ENCODE assay signal across 25 cellular contexts in genomic region chr15:72060687-72061250, GRCh38.
"Had no signal": no experiment of that assay in that cellular context is flagged by ENCODE, and none has a peak within 500 bp of the region (broad histone marks: within the 10 kb centered on the region; RNA-seq: fewer than 3 reads in every experiment).

No MANE protein-coding gene starts in this region.

- H3K4me3 ChIP-seq: breast epithelium, colonic mucosa, pancreas, psoas muscle, right atrium auricular region, tibial artery had no signal

- H3K4me3 Mint-ChIP-seq: activated naive CD4-positive, alpha-beta T cell treated with anti-CD3 and anti-CD28 coated beads for 36 hours; activated naive CD8-positive, alpha-beta T cell treated with anti-CD3 and anti-CD28 coated beads, Interleukin-2, amount 10 ng/mL, durations not matched to agents 7 days and 5 days; activated T-cell treated with anti-CD3 and anti-CD28 coated beads, Interleukin-2, amount 50 U/mL, for 4 hours; central memory CD8-positive, alpha-beta T cell; nephron; stimulated activated naive CD8-positive, alpha-beta T cell treated with anti-CD3 and anti-CD28 coated beads, Interleukin-15, Interleukin-2, amounts not matched to agents 100 ng/mL and 50 ng/mL, for 24 hours; T-helper 17 cell had no signal

- DNase-seq: activated CD4-positive, alpha-beta T cell treated with anti-CD3 and anti-CD28 coated beads for 4 hours; activated CD4-positive, alpha-beta T cell treated with anti-CD3 and anti-CD28 coated beads, Interleukin-2, amount 50 U/mL, for 48 hours; activated CD4-positive, CD25-positive, alpha-beta regulatory T cell; activated CD8-positive, alpha-beta memory T cell treated with anti-CD3 and anti-CD28 coated beads, Interleukin-2, amount 50 U/mL, for 48 hours; activated naive CD4-positive, alpha-beta T cell treated with anti-CD3 and anti-CD28 coated beads for 36 hours; activated naive CD8-positive, alpha-beta T cell treated with anti-CD3 and anti-CD28 coated beads, Interleukin-2, amount 10 ng/mL, durations not matched to agents 7 days and 5 days; activated T-cell treated with anti-CD3 and anti-CD28 coated beads, Interleukin-2, amount 50 U/mL, for 4 hours; amniotic stem cell; colonic mucosa; foreskin keratinocyte; left ventricle myocardium superior; midbrain; pancreas; psoas muscle; stimulated activated CD4-positive, alpha-beta T cell treated with anti-CD3 and anti-CD28 coated beads, Interleukin-12 subunit alpha, Interleukin-12 subunit beta, amount 100 ng/mL, for 4 hours; substantia nigra; T-helper 17 cell; tibial artery had no signal

- H3K9me3 Mint-ChIP-seq: activated T-helper 2 cell treated with anti-CD3 and anti-CD28 coated beads, Interferon-gamma antibody, Interleukin-2, Interleukin-4, amounts not matched to agents 10 μg/mL and 5 μg/mL and 100 μg/mL, durations not matched to agents 14 hours and 24 hours and 36 hours had no signal

- H3K27me3 ChIP-seq: breast epithelium, colonic mucosa, foreskin keratinocyte, pancreas, right atrium auricular region, tibial artery had no signal

- H3K9me3 ChIP-seq: breast epithelium, colonic mucosa, pancreas, psoas muscle, right atrium auricular region, tibial artery had no signal

- H3K36me3 ChIP-seq: breast epithelium, colonic mucosa, pancreas, right atrium auricular region had no signal

- H3K27ac ChIP-seq: breast epithelium, colonic mucosa, epithelial cell of prostate, foreskin keratinocyte, pancreas, psoas muscle, right atrium auricular region, tibial artery had no signal

- H3K27me3 Mint-ChIP-seq: activated naive CD8-positive, alpha-beta T cell treated with anti-CD3 and anti-CD28 coated beads, Interleukin-2, amount 10 ng/mL, durations not matched to agents 7 days and 5 days; central memory CD8-positive, alpha-beta T cell; stimulated activated naive CD8-positive, alpha-beta T cell treated with anti-CD3 and anti-CD28 coated beads, Interleukin-15, Interleukin-2, amounts not matched to agents 100 ng/mL and 50 ng/mL, for 24 hours; T-helper 17 cell had no signal

- H3K27ac Mint-ChIP-seq: activated naive CD4-positive, alpha-beta T cell treated with anti-CD3 and anti-CD28 coated beads for 36 hours; activated naive CD8-positive, alpha-beta T cell treated with anti-CD3 and anti-CD28 coated beads, Interleukin-2, amount 10 ng/mL, durations not matched to agents 7 days and 5 days; activated T-helper 2 cell treated with anti-CD3 and anti-CD28 coated beads, Interferon-gamma antibody, Interleukin-2, Interleukin-4, amounts not matched to agents 10 μg/mL and 5 μg/mL and 100 μg/mL, durations not matched to agents 14 hours and 24 hours and 36 hours; nephron; stimulated activated naive CD8-positive, alpha-beta T cell treated with anti-CD3 and anti-CD28 coated beads, Interleukin-15, Interleukin-2, amounts not matched to agents 100 ng/mL and 50 ng/mL, for 24 hours; T-helper 17 cell had no signal

- FAIRE-seq: pancreas had no signal

- H3K4me1 ChIP-seq: breast epithelium, colonic mucosa, foreskin keratinocyte, pancreas, right atrium auricular region had no signal
